ENCODE assay signal across 8 cellular contexts in genomic region chr11:64803163-64803845, GRCh38. TPM values are rescaled to one million over a fixed set of nuclear protein-coding genes. Genes with fewer than 3 reads are reported as not detected.
DNase-seq lines count a peak whose midpoint lies in the region; TF ChIP-seq lines count a peak whose summit lies in the region.

Gene MAP4K2, minus strand, starts transcription at chr11:64803214. Its CDS starts 65 bp downstream, at chr11:64803149.

- H3K4me1 ChIP-seq in HEK293 (ENCODE audit: control insufficient read depth, insufficient read depth, low read length) (peaks cover 4% of the 10 kb centered on the region), left ventricle myocardium inferior (peaks cover 42% of the 10 kb centered on the region), prostate gland (replicated peaks) (peaks cover 7% of the 10 kb centered on the region)

- TF ChIP-seq POLR2A in prostate gland (IDR thresholded peaks at IDR 0.05): no peak

- POLR2A ChIA-PET in HEK293 (lab: Yijun Ruan, JAX): interaction anchor here (0.5 to 2.3 kb wide), 4 partner anchors 10 to 611 kb away, joined by 3 to 24 read pairs (median 6); partner anchors contain the start of gene SF1

- H3K4me3 ChIP-seq in HEK293 (ENCODE audit: low read depth, low read length) (peak within 1 kb of the TSS; percentile 47), left ventricle myocardium inferior (peak within 1 kb of the TSS; percentile 75), prostate gland (peak within 1 kb of the TSS; percentile 57 to 58)

- WGBS in prostate gland: under 1% methylated on average over 39 of the region's 57 CpGs

- CTCF ChIA-PET in HEK293 (lab: Yijun Ruan, JAX): interaction anchor here (0.7 to 1.3 kb wide), 6 partner anchors 9 to 193 kb away, joined by 3 to 6 read pairs (median 3); no protein-coding TSS in a partner anchor

- H3K9me3 ChIP-seq in HEK293 (ENCODE audit: control insufficient read depth, insufficient read depth, low read depth, low read length): no peaks in the 10 kb centered on the region
- no peaks in the 10 kb centered on the region for H3K9me3 ChIP-seq in left ventricle myocardium inferior (replicated peaks)
- H3K9me3 ChIP-seq in prostate gland: no peaks in the 10 kb centered on the region

- DNase-seq in ELF-1 (ENCODE audit: low read depth, low spot score) (peak; percentile 92), NCI-H1417 treated with DMSO at 0.1 percent for 48 hours (lab: John Stamatoyannopoulos, UW) (peak; percentile 15), T-helper 2 cell (peak; percentile 80 to 89 (median 87)), amygdala (lab: John Stamatoyannopoulos, UW) (peak in 53 of 56 donors; percentile 18 to 89 (median 61)), left ventricle myocardium inferior (peak; percentile 91), prostate gland (ENCODE audit: low spot score) (peak; percentile 87), ureter (ENCODE audit: low spot score) (peak; percentile 82)

- TF ChIP-seq CTCF in HEK293 (tag by site-specific recombination; IDR thresholded peaks at IDR 0.05): peak; percentile 44
- TF ChIP-seq CTCF in left ventricle myocardium inferior (IDR thresholded peaks at IDR 0.05; ENCODE audit: borderline replicate concordance): peak; percentile 38
- peak in 1 of 4 experiments; percentile 40 for TF ChIP-seq CTCF in prostate gland (IDR thresholded peaks at IDR 0.05)

- H3K27ac ChIP-seq in HEK293 (ENCODE audit: extremely low read depth, low read depth, low read length) (no peak within 1 kb of the TSS; the same call in 1 of the 2 replicates), left ventricle myocardium inferior (replicated peaks) (peak within 1 kb of the TSS; percentile 96), prostate gland (peak within 1 kb of the TSS; percentile 83 to 90)

- H3K27me3 ChIP-seq in left ventricle myocardium inferior (ENCODE audit: low read depth) (no peaks in the 10 kb centered on the region), prostate gland (replicated peaks; ENCODE audit: insufficient read depth) (no peaks in the 10 kb centered on the region)

- intact Hi-C loops in left ventricle myocardium inferior (cut with micrococcal nuclease) (no loop called here), prostate gland (cut with DNase I) (loop anchor here (2.0 kb wide), 1 partner anchor 29 kb away; no protein-coding TSS in a partner anchor)

- H3K36me3 ChIP-seq in HEK293 (ENCODE audit: control insufficient read depth in 2 of 2, insufficient read depth in 1 of 2, low read length in 2 of 2) (peaks cover 0 to 54% of the 10 kb centered on the region in 2 experiments; a peak in 2 of 3 replicates), left ventricle myocardium inferior (peaks cover 29% of the 10 kb centered on the region), prostate gland (peaks cover 0 to 4% of the 10 kb centered on the region in 2 donors)

TF ChIP-seq in HEK293, 187 proteins besides CTCF, POLR2A, EP300 and RAD21 (continues in another document):
- TF ChIP-seq ZNF530 (tag by site-specific recombination; IDR thresholded peaks at IDR 0.05; ENCODE audit: low read depth): no peak
- TF ChIP-seq SCRT1 (tag by site-specific recombination; IDR thresholded peaks at IDR 0.05; ENCODE audit: borderline replicate concordance): peak; percentile 76
- TF ChIP-seq ZBTB17 (tag by site-specific recombination; IDR thresholded peaks at IDR 0.05): peak; percentile 53
- peak; percentile 85 for TF ChIP-seq ZNF335 (tag by site-specific recombination; conservative IDR thresholded peaks at IDR 0.05)
- TF ChIP-seq PATZ1 (tag by site-specific recombination; IDR thresholded peaks at IDR 0.05): peak; percentile 44; the same call in 1 of the 2 replicates
- peak; percentile 79 for TF ChIP-seq SP3 (tag by site-specific recombination; IDR thresholded peaks at IDR 0.05)
- no peak for TF ChIP-seq BCL11B (tag by site-specific recombination; IDR thresholded peaks at IDR 0.05; ENCODE audit: low read depth)
- TF ChIP-seq SCRT2 (tag by site-specific recombination; IDR thresholded peaks at IDR 0.05): peak; percentile 94
- peak; percentile 95 for TF ChIP-seq PRDM10 (tag by site-specific recombination; IDR thresholded peaks at IDR 0.05)
- TF ChIP-seq GLIS2 (tag by site-specific recombination; IDR thresholded peaks at IDR 0.05): peak; percentile 49; the same call in 1 of the 2 replicates
- TF ChIP-seq KLF8 (tag by site-specific recombination; IDR thresholded peaks at IDR 0.05): peak; percentile 19; the same call in 1 of the 2 replicates
- peak; percentile 27 for TF ChIP-seq ZBTB26 (tag by site-specific recombination; optimal IDR thresholded peaks at IDR 0.05)
- TF ChIP-seq ZSCAN18 (tag by site-specific recombination; IDR thresholded peaks at IDR 0.05): no peak
- no peak for TF ChIP-seq ZNF174 (tag by site-specific recombination; IDR thresholded peaks at IDR 0.05)
- peak; percentile 87 for TF ChIP-seq IKZF3 (tag by site-specific recombination; IDR thresholded peaks at IDR 0.05)
- peak; percentile 67 for TF ChIP-seq SP2 (tag by site-specific recombination; IDR thresholded peaks at IDR 0.05)
- TF ChIP-seq GLIS1 (tag by site-specific recombination; IDR thresholded peaks at IDR 0.05): peak; percentile 23; the same call in 1 of the 2 replicates
- peak; percentile 25; the same call in 1 of the 2 replicates for TF ChIP-seq ZXDB (tag by site-specific recombination; IDR thresholded peaks at IDR 0.05)
- TF ChIP-seq KLF10 (tag by site-specific recombination; IDR thresholded peaks at IDR 0.05): peak; percentile 37; the same call in 1 of the 2 replicates
- TF ChIP-seq ZNF155 (tag by site-specific recombination; IDR thresholded peaks at IDR 0.05): no peak
- TF ChIP-seq ZNF747 (tag by site-specific recombination; IDR thresholded peaks at IDR 0.05): no peak
- TF ChIP-seq ZNF629 (tag by site-specific recombination; IDR thresholded peaks at IDR 0.05): peak; percentile 38; the same call in 1 of the 2 replicates

RNA-seq across cellular contexts. Expression of gene MAP4K2, which starts in this region (rescaled TPM):
- total RNA-seq in left ventricle myocardium inferior (7.5 TPM), prostate gland (10 to 100 TPM; 10.7 to 35.8 TPM), ureter (14.0 TPM)

Comparison
In these comparisons a context has a peak if more than half of its experiments do, and no peak if none do; other contexts are left out.
1. DNase-seq: peak in every context shown above with its lines; median percentile 92 in ELF-1; 91 in left ventricle myocardium inferior; 87 in T-helper 2 cell; 87 in prostate gland; 82 in ureter; 61 in amygdala; 15 in NCI-H1417 treated with DMSO at 0.1 percent for 48 hours.